Comparison of ENCODE assay signal across 1 cellular context in genomic region chr17:63692195-63692816, GRCh38.
TF ChIP-seq lines count a peak whose summit lies in the region.

No MANE protein-coding gene starts in this region.

TF ChIP-seq in GM23338, 12 proteins besides CTCF, POLR2A, EP300 and RAD21:
- TF ChIP-seq POLR2AphosphoS5 (IDR thresholded peaks at IDR 0.05; ENCODE audit: low read depth), result no peak
- no peak for TF ChIP-seq JUNB (IDR thresholded peaks at IDR 0.05; ENCODE audit: unreplicated experiment)
- TF ChIP-seq EZH2 (IDR thresholded peaks at IDR 0.05; ENCODE audit: low read depth, unreplicated experiment), result no peak
- no peak for TF ChIP-seq REST (IDR thresholded peaks at IDR 0.05; ENCODE audit: unreplicated experiment)
- no peak for TF ChIP-seq EZH2phosphoT487 (IDR thresholded peaks at IDR 0.05; ENCODE audit: unreplicated experiment)
- no peak for TF ChIP-seq ZNF331 (CRISPR knock-in tag; IDR thresholded peaks at IDR 0.05; ENCODE audit: low read depth)
- no peak for TF ChIP-seq ETS1 (IDR thresholded peaks at IDR 0.05)
- TF ChIP-seq CREB1 (CRISPR knock-in tag; IDR thresholded peaks at IDR 0.05; ENCODE audit: low read depth), result no peak
- no peak for TF ChIP-seq ZNF114 (CRISPR knock-in tag; IDR thresholded peaks at IDR 0.05)
- TF ChIP-seq NANOG (IDR thresholded peaks at IDR 0.05; ENCODE audit: borderline replicate concordance), result no peak
TF ChIP-seq in GM23338: peak in this region for 0.
